9 cellular contexts compared by ENCODE assay signal in the genomic region with DNA sequence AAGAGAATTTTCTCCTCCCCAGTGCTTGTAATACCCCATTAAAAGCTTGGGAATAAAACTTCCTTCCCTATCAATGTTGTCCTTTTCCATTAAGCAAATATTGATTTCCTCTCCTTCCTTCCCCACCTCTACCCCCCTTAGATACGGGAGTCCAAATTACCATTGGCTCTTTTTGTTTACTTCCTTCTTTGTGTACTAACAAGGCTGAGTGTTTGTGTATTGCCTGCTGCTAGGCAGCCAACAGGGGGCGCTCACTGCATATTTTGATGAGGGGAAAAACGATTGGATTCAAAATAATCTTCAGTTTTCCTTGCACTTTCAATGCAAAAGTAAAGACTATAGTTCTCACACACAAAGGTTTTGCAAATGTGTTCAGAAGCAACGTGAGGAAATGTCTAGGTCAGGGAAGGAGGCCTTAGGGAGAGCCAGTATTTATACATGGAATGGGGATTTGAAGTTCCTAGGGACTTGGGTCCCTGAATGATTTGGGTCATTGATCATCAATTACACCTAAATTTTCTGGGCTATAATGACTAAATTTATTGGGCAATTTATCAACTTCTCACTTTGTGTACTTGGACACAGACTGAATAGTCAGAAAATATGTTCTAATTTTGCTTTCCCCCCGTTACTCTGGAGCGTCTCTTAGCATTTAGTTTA. TPM values are rescaled to one million over a fixed set of nuclear protein-coding genes. Genes with fewer than 3 reads are reported as not detected.
DNase-seq lines count a peak whose midpoint lies in the region; ATAC-seq and TF ChIP-seq lines count a peak whose summit lies in the region.
"Had no signal": no experiment of that assay in that cellular context is flagged by ENCODE, and none has a peak within 500 bp of the region (broad histone marks: within the 10 kb centered on the region; RNA-seq: fewer than 3 reads in every experiment).

No MANE protein-coding gene starts in this region.

- TF ChIP-seq CTCF in AG09319 (IDR thresholded peaks at IDR 0.05; ENCODE audit: low read depth, low read length) (peak; percentile 99), type B pancreatic cell (conservative IDR thresholded peaks at IDR 0.05) (peak; percentile 99)

- peaks cover 13 to 15% of the 10 kb centered on the region in 2 donors for H3K27me3 Mint-ChIP-seq in natural killer cell treated with Interleukin-12 subunit alpha and Interleukin-12 subunit beta and Interleukin-15 and Interleukin-18, amount 100 ng/mL, for 72 hours
- H3K27me3 Mint-ChIP-seq in type B pancreatic cell = no peaks in the 10 kb centered on the region

- H3K4me3 Mint-ChIP-seq in natural killer cell treated with Interleukin-12 subunit alpha and Interleukin-12 subunit beta and Interleukin-15 and Interleukin-18, amount 100 ng/mL, for 72 hours = no peak overlapping the region
- no peak overlapping the region for H3K4me3 Mint-ChIP-seq in type B pancreatic cell

- ATAC-seq in GM18511 (IDR thresholded peaks at IDR 0.05; ENCODE audit: unreplicated experiment) (peak; percentile 82), HG03066 (IDR thresholded peaks at IDR 0.05; ENCODE audit: low read depth, unreplicated experiment) (peak; percentile 87)
- no peak for ATAC-seq in natural killer cell treated with Interleukin-12 subunit alpha and Interleukin-12 subunit beta and Interleukin-15 and Interleukin-18, amount 100 ng/mL, for 72 hours

- DNase-seq in AG09319 (ENCODE audit: extremely low read depth, low read depth) (peak; percentile 10), NCI-H345 (lab: John Stamatoyannopoulos, UW) (peak; percentile 62), erythroblast (lab: John Stamatoyannopoulos, UW) (peak; percentile 58 to 78), type B pancreatic cell (ENCODE audit: extremely low spot score, unreplicated experiment) (peak; percentile 72)
- DNase-seq in activated CD4-positive, alpha-beta T cell treated with anti-CD3 and anti-CD28 coated beads, Interleukin-2, amount 50 U/mL, for 4 hours = peak; percentile 6 to 9
- peak; percentile 64 for DNase-seq in natural killer cell treated with Interleukin-12 subunit alpha and Interleukin-12 subunit beta and Interleukin-15 and Interleukin-18, amount 100 ng/mL, for 72 hours (ENCODE audit: low spot score)

- H3K9me3 Mint-ChIP-seq in natural killer cell treated with Interleukin-12 subunit alpha and Interleukin-12 subunit beta and Interleukin-15 and Interleukin-18, amount 100 ng/mL, for 72 hours = no peaks in the 10 kb centered on the region
- H3K9me3 Mint-ChIP-seq in type B pancreatic cell = no peaks in the 10 kb centered on the region

- no peak overlapping the region for H3K27ac Mint-ChIP-seq in natural killer cell treated with Interleukin-12 subunit alpha and Interleukin-12 subunit beta and Interleukin-15 and Interleukin-18, amount 100 ng/mL, for 72 hours
- H3K27ac Mint-ChIP-seq in type B pancreatic cell = no peak overlapping the region

- H3K4me1 Mint-ChIP-seq in natural killer cell treated with Interleukin-12 subunit alpha and Interleukin-12 subunit beta and Interleukin-15 and Interleukin-18, amount 100 ng/mL, for 72 hours (ENCODE audit: low read depth in 2 of 2) = peaks cover 0 to 4% of the 10 kb centered on the region in 2 donors
- peaks cover 25% of the 10 kb centered on the region for H3K4me1 Mint-ChIP-seq in type B pancreatic cell (ENCODE audit: unreplicated experiment)

- no peaks in the 10 kb centered on the region for H3K36me3 Mint-ChIP-seq in natural killer cell treated with Interleukin-12 subunit alpha and Interleukin-12 subunit beta and Interleukin-15 and Interleukin-18, amount 100 ng/mL, for 72 hours
- no peaks in the 10 kb centered on the region for H3K36me3 Mint-ChIP-seq in type B pancreatic cell

- TF ChIP-seq POLR2A in erythroblast (IDR thresholded peaks at IDR 0.05; ENCODE audit: low read length) = no peak

RNA-seq across cellular contexts. Expression of a gene that starts 23.6 kb away (rescaled TPM):
- 10 to 100 TPM; 74.3 to 79.7 TPM for total RNA-seq in natural killer cell treated with Interleukin-12 subunit alpha and Interleukin-12 subunit beta and Interleukin-15 and Interleukin-18, amount 100 ng/mL, for 72 hours
- 91.0 and 95.5 TPM in 2 replicates for total RNA-seq in type B pancreatic cell (ENCODE audit: low replicate concordance)

RNA-seq across cellular contexts. Expression of a gene that starts 45.1 kb away (rescaled TPM):
- total RNA-seq in natural killer cell treated with Interleukin-12 subunit alpha and Interleukin-12 subunit beta and Interleukin-15 and Interleukin-18, amount 100 ng/mL, for 72 hours = under 1 TPM; 0.24 to 0.28 TPM
- 1.4 and 2.0 TPM in 2 replicates for total RNA-seq in type B pancreatic cell (ENCODE audit: low replicate concordance)
- total RNA-seq: skeletal muscle tissue had no signal

Comparison
In these comparisons a context has a peak if more than half of its experiments do, and no peak if none do; other contexts are left out.
1. DNase-seq: peak in every context shown above with its lines; median percentile 72 in type B pancreatic cell; 68 in erythroblast; 64 in natural killer cell treated with Interleukin-12 subunit alpha and Interleukin-12 subunit beta and Interleukin-15 and Interleukin-18, amount 100 ng/mL, for 72 hours; 62 in NCI-H345; 10 in AG09319; 8 in activated CD4-positive, alpha-beta T cell treated with anti-CD3 and anti-CD28 coated beads, Interleukin-2, amount 50 U/mL, for 4 hours.
2. ATAC-seq: peak in GM18511 (single experiment) and HG03066 (single experiment); none in natural killer cell treated with Interleukin-12 subunit alpha and Interleukin-12 subunit beta and Interleukin-15 and Interleukin-18, amount 100 ng/mL, for 72 hours (0 of 2).